17 cellular contexts compared by ENCODE assay signal in genomic region chr6:134669531-134669930, GRCh38.
"Had no signal": no experiment of that assay in that cellular context is flagged by ENCODE, and none has a peak within 500 bp of the region (broad histone marks: within the 10 kb centered on the region; RNA-seq: fewer than 3 reads in every experiment).

No MANE protein-coding gene starts in this region.

- H3K4me3 Mint-ChIP-seq: activated CD4-positive, alpha-beta T cell treated with anti-CD3 and anti-CD28 coated beads, Interleukin-2, amount 10 ng/mL, durations not matched to agents 24 days and 14 days; activated CD8-positive, alpha-beta T cell treated with anti-CD3 and anti-CD28 coated beads, Interleukin-2, amount 10 ng/mL, durations not matched to agents 7 days and 5 days; activated naive CD4-positive, alpha-beta T cell treated with anti-CD3 and anti-CD28 coated beads for 36 hours; activated naive CD8-positive, alpha-beta T cell treated with anti-CD3 and anti-CD28 coated beads, Interleukin-2, amount 50 U/mL, for 24 hours; activated T-cell treated with anti-CD3 and anti-CD28 coated beads, Interleukin-2, amount 50 U/mL, for 24 hours; central memory CD8-positive, alpha-beta T cell had no signal

- DNase-seq: activated CD4-positive, alpha-beta T cell treated with anti-CD3 and anti-CD28 coated beads, Interleukin-2, amount 10 ng/mL, durations not matched to agents 24 days and 14 days; activated CD4-positive, CD25-positive, alpha-beta regulatory T cell; activated CD8-positive, alpha-beta T cell treated with anti-CD3 and anti-CD28 coated beads, Interleukin-2, amount 10 ng/mL, durations not matched to agents 7 days and 5 days; activated naive CD4-positive, alpha-beta T cell treated with anti-CD3 and anti-CD28 coated beads for 36 hours; activated naive CD8-positive, alpha-beta T cell treated with anti-CD3 and anti-CD28 coated beads, Interleukin-2, amount 50 U/mL, for 24 hours; activated T-cell treated with anti-CD3 and anti-CD28 coated beads, Interleukin-2, amount 50 U/mL, for 24 hours; aorta; hypothalamus; midbrain; stimulated activated CD4-positive, alpha-beta T cell treated with anti-CD3 and anti-CD28 coated beads, Interleukin-2, amount 100 ng/mL, for 24 hours; stimulated activated naive CD8-positive, alpha-beta T cell treated with anti-CD3 and anti-CD28 coated beads, Interleukin-15, Interleukin-2, amounts not matched to agents 100 U/mL and 50 U/mL, for 24 hours; substantia nigra; T-helper 9 cell; tibial artery had no signal

- ATAC-seq: activated CD8-positive, alpha-beta T cell treated with anti-CD3 and anti-CD28 coated beads, Interleukin-2, amount 10 ng/mL, durations not matched to agents 7 days and 5 days; activated naive CD8-positive, alpha-beta T cell treated with anti-CD3 and anti-CD28 coated beads, Interleukin-2, amount 50 U/mL, for 24 hours; left lobe of liver; stimulated activated naive CD8-positive, alpha-beta T cell treated with anti-CD3 and anti-CD28 coated beads, Interleukin-15, Interleukin-2, amounts not matched to agents 100 U/mL and 50 U/mL, for 24 hours had no signal

- H3K27me3 Mint-ChIP-seq: activated naive CD8-positive, alpha-beta T cell treated with anti-CD3 and anti-CD28 coated beads, Interleukin-2, amount 50 U/mL, for 24 hours; activated T-cell treated with anti-CD3 and anti-CD28 coated beads, Interleukin-2, amount 50 U/mL, for 24 hours; central memory CD8-positive, alpha-beta T cell; progenitor cell of endocrine pancreas had no signal

- H3K4me1 Mint-ChIP-seq: central memory CD8-positive, alpha-beta T cell had no signal

- H3K27ac Mint-ChIP-seq: activated CD4-positive, alpha-beta T cell treated with anti-CD3 and anti-CD28 coated beads, Interleukin-2, amount 10 ng/mL, durations not matched to agents 24 days and 14 days; activated CD8-positive, alpha-beta T cell treated with anti-CD3 and anti-CD28 coated beads, Interleukin-2, amount 10 ng/mL, durations not matched to agents 7 days and 5 days; activated naive CD4-positive, alpha-beta T cell treated with anti-CD3 and anti-CD28 coated beads for 36 hours; activated naive CD8-positive, alpha-beta T cell treated with anti-CD3 and anti-CD28 coated beads, Interleukin-2, amount 50 U/mL, for 24 hours; activated T-cell treated with anti-CD3 and anti-CD28 coated beads, Interleukin-2, amount 50 U/mL, for 24 hours; progenitor cell of endocrine pancreas had no signal

- H3K9me3 Mint-ChIP-seq: activated CD4-positive, alpha-beta T cell treated with anti-CD3 and anti-CD28 coated beads, Interleukin-2, amount 10 ng/mL, durations not matched to agents 24 days and 14 days; activated naive CD4-positive, alpha-beta T cell treated with anti-CD3 and anti-CD28 coated beads for 36 hours; activated naive CD8-positive, alpha-beta T cell treated with anti-CD3 and anti-CD28 coated beads, Interleukin-2, amount 50 U/mL, for 24 hours; activated T-cell treated with anti-CD3 and anti-CD28 coated beads, Interleukin-2, amount 50 U/mL, for 24 hours; central memory CD8-positive, alpha-beta T cell had no signal
